In the genomic region with DNA sequence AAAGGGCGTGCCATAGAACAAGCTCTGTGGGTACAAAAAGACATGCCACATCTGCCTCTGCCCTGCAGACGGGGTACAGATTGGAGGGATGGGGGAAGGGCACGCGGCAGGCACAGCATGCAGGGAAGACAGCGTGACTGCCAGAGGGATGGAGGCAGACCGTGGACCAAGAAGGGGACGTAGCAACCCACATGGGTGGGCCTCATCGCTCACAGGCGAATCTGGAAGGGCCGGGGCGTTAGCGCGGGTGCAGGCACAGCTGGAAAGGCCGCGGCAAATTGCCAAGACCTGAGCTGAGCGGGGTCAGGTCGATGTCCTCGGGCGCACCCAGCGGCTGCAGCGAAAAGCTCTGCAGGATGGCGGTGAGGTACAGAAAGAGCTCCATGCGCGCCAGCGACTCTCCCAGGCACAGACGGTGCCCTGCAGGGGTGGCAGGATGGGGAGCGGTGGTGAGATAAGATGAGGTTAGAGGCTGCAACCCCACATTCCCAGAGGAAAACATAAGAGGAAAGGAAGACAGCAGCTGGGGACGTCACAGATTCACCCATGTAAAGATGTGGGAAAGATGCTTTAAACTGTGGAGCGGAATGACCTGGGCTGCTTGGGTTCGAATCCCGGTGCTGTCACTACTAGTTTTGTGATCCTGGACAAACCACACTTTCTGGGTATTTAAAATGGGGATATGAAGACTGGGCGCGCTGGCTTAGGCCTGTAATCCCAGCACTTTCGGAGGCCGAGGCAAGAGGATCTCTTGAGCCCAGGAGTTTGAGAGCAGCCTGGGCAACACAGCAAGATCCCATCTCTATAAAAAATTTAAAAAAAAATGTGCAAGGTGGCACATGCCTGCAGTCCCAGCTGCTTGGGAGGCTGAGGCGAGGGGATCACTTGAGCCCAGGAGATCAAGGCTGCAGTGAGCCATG, we compare ENCODE assay signal across 8 cellular contexts. TPM values are rescaled to one million over a fixed set of nuclear protein-coding genes. Genes with fewer than 3 reads are reported as not detected.
A peak's percentile ranks its signal among the peaks of the same experiment; 100 is the strongest.
DNase-seq lines count a peak whose midpoint lies in the region; ATAC-seq and TF ChIP-seq lines count a peak whose summit lies in the region.
"Not testable (repeated sequence)": the region's sequence is repeated elsewhere in the genome, so short reads cannot be mapped to it uniquely, and the experiment has no call there.

No MANE protein-coding gene starts in this region.

- H3K27ac Mint-ChIP-seq in mesothelial cell of epicardium = peak overlapping the region; percentile 17

- ATAC-seq in GM18511 (IDR thresholded peaks at IDR 0.05; ENCODE audit: unreplicated experiment) (peak; percentile 57), esophagus mucosa (peak; percentile 66)

- H3K4me1 Mint-ChIP-seq in mesothelial cell of epicardium = peaks cover 40% of the 10 kb centered on the region

- DNase-seq in ACHN (peak; percentile 44), NCI-H1105 (lab: John Stamatoyannopoulos, UW) (peak; percentile 58), T-helper 1 cell (peak; percentile 51 to 69 (median 64)), mesothelial cell of epicardium (ENCODE audit: low spot score in 2 of 2, unreplicated experiment in 2 of 2) (peak in 1 of 2 experiments; percentile 72)
- DNase-seq in activated gamma-delta T cell treated with anti-CD3 and anti-CD28 coated beads, Interleukin-2, amount 50 U/mL, for 16 hours (ENCODE audit: low read depth) = peak; percentile 75
- peak; percentile 60 to 67 for DNase-seq in stimulated activated CD4-positive, alpha-beta T cell treated with anti-CD3 and anti-CD28 coated beads, Interleukin-15, amount 100 ng/mL, for 48 hours (ENCODE audit: low read depth in 2 of 2)

- H3K36me3 Mint-ChIP-seq in mesothelial cell of epicardium = not testable (repeated sequence)

- not testable (repeated sequence) for TF ChIP-seq CTCF in mesothelial cell of epicardium (IDR thresholded peaks at IDR 0.05; ENCODE audit: unreplicated experiment)

- not testable (repeated sequence) for H3K9me3 Mint-ChIP-seq in mesothelial cell of epicardium

- not testable (repeated sequence) for H3K27me3 Mint-ChIP-seq in mesothelial cell of epicardium (ENCODE audit: low read depth)

- in situ Hi-C loops in ACHN (cut with HindIII; ENCODE audit: low pct_ligation_motif_present, low pct_unique_long_range_greater_than_20kb, low sequenced_read_pairs) = not testable (repeated sequence)

- peak overlapping the region; percentile 38 for H3K4me3 Mint-ChIP-seq in mesothelial cell of epicardium

RNA-seq across cellular contexts. Expression of gene EGLN2, which starts 19.7 kb away (rescaled TPM):
- total RNA-seq in esophagus mucosa = 32.1 TPM
- 107 to 109 TPM (median 108 TPM) in 3 replicates for total RNA-seq in mesothelial cell of epicardium

RNA-seq across cellular contexts. Expression of gene CYP2A6, which starts 31.5 kb away (rescaled TPM):
- total RNA-seq in esophagus mucosa (0.24 TPM), mesothelial cell of epicardium (0.27 to 0.40 TPM (median 0.34 TPM) in 3 replicates)

RNA-seq across cellular contexts. Expression of gene RAB4B, which starts 40.7 kb away (rescaled TPM):
- total RNA-seq in esophagus mucosa (17.8 TPM), mesothelial cell of epicardium (13.2 to 15.8 TPM (median 14.5 TPM) in 3 replicates)

RNA-seq across cellular contexts. Expression of gene MIA, which starts 43.4 kb away (rescaled TPM):
- 7.5 TPM for total RNA-seq in esophagus mucosa
- 1.2 to 2.7 TPM (median 1.4 TPM) in 3 replicates for total RNA-seq in mesothelial cell of epicardium
